ENCODE assay signal across 1 cellular context in the genomic region with DNA sequence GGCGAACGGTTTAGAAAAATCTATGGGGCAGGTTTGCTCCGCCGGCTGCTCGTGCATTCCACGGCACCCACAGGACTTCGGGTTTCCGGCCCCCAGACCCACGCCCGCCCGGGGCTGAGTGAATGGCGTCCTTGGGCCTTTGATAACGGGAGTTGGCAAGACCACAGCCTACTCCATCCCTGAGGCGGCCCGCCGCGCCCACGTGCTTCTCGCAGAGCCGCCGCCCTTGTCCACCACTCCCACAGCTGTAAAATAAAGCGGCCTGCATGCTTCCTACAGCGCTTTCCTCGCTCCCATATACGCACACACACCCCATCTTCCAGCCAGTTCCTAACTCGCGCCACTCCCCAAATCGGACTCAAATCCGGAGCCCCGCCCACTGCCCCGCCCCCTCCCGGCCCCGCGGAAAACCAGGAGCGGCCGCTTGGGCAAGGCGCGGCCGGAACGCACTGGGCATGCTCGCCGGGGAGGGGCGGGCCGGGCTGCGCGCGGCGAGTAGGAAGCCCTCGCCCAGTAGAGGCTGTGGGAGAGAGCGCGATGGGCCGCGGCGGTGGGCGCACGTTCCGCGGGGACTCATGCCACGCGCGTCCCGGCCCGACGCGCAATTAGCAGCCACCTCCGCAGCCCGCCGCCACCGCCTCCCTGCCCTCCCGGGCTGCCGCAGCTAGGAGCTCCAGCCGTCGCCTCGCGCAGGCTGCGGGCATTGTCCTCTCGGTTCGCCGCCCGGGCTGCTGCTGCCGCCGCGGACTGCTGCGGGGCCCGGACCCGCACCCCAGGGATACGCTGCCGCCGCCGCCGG.
TF ChIP-seq lines count a peak whose summit lies in the region.

A gene (plus strand): TSS at position 513 of the 799 bp plus-strand sequence. CDS start 468 bp downstream, outside the sequence.

TF ChIP-seq in GM12878, 131 proteins besides CTCF, POLR2A, EP300 and RAD21 (continued from another document):
- TF ChIP-seq MTA3 (IDR thresholded peaks at IDR 0.05; ENCODE audit: borderline replicate concordance, low read length) (no peak), MYB (IDR thresholded peaks at IDR 0.05; ENCODE audit: borderline replicate concordance, low read depth, low read length) (no peak), KLF5 (IDR thresholded peaks at IDR 0.05; ENCODE audit: partially characterized antibody) (peak; percentile 69), ASH2L (IDR thresholded peaks at IDR 0.05; ENCODE audit: borderline replicate concordance, low read depth) (no peak; the same call in 1 of the 2 replicates), IKZF1 (conservative IDR thresholded peaks at IDR 0.05) (peak; percentile 95), ZNF207 (IDR thresholded peaks at IDR 0.05; ENCODE audit: borderline replicate concordance) (0 out of 2 replicates have a peak, but pooled peaks have one; percentile 47), PML (IDR thresholded peaks at IDR 0.05; ENCODE audit: low read length) (no peak), HDAC2 (IDR thresholded peaks at IDR 0.05) (no peak), ATF7 (IDR thresholded peaks at IDR 0.05; ENCODE audit: low read depth) (no peak)
- TF ChIP-seq, protein P1, sequence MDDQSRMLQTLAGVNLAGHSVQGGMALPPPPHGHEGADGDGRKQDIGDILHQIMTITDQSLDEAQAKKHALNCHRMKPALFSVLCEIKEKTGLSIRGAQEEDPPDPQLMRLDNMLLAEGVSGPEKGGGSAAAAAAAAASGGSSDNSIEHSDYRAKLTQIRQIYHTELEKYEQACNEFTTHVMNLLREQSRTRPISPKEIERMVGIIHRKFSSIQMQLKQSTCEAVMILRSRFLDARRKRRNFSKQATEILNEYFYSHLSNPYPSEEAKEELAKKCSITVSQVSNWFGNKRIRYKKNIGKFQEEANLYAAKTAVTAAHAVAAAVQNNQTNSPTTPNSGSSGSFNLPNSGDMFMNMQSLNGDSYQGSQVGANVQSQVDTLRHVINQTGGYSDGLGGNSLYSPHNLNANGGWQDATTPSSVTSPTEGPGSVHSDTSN (IDR thresholded peaks at IDR 0.05; ENCODE audit: insufficient replicate concordance, low read depth, low read length): no peak
- TF ChIP-seq, protein P2, sequence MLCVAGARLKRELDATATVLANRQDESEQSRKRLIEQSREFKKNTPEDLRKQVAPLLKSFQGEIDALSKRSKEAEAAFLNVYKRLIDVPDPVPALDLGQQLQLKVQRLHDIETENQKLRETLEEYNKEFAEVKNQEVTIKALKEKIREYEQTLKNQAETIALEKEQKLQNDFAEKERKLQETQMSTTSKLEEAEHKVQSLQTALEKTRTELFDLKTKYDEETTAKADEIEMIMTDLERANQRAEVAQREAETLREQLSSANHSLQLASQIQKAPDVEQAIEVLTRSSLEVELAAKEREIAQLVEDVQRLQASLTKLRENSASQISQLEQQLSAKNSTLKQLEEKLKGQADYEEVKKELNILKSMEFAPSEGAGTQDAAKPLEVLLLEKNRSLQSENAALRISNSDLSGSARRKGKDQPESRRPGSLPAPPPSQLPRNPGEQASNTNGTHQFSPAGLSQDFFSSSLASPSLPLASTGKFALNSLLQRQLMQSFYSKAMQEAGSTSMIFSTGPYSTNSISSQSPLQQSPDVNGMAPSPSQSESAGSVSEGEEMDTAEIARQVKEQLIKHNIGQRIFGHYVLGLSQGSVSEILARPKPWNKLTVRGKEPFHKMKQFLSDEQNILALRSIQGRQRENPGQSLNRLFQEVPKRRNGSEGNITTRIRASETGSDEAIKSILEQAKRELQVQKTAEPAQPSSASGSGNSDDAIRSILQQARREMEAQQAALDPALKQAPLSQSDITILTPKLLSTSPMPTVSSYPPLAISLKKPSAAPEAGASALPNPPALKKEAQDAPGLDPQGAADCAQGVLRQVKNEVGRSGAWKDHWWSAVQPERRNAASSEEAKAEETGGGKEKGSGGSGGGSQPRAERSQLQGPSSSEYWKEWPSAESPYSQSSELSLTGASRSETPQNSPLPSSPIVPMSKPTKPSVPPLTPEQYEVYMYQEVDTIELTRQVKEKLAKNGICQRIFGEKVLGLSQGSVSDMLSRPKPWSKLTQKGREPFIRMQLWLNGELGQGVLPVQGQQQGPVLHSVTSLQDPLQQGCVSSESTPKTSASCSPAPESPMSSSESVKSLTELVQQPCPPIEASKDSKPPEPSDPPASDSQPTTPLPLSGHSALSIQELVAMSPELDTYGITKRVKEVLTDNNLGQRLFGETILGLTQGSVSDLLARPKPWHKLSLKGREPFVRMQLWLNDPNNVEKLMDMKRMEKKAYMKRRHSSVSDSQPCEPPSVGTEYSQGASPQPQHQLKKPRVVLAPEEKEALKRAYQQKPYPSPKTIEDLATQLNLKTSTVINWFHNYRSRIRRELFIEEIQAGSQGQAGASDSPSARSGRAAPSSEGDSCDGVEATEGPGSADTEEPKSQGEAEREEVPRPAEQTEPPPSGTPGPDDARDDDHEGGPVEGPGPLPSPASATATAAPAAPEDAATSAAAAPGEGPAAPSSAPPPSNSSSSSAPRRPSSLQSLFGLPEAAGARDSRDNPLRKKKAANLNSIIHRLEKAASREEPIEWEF (IDR thresholded peaks at IDR 0.05; ENCODE audit: insufficient replicate concordance, low read depth, low read length): no peak
- TF ChIP-seq, protein P3, sequence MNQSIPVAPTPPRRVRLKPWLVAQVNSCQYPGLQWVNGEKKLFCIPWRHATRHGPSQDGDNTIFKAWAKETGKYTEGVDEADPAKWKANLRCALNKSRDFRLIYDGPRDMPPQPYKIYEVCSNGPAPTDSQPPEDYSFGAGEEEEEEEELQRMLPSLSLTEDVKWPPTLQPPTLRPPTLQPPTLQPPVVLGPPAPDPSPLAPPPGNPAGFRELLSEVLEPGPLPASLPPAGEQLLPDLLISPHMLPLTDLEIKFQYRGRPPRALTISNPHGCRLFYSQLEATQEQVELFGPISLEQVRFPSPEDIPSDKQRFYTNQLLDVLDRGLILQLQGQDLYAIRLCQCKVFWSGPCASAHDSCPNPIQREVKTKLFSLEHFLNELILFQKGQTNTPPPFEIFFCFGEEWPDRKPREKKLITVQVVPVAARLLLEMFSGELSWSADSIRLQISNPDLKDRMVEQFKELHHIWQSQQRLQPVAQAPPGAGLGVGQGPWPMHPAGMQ (IDR thresholded peaks at IDR 0.05; ENCODE audit: borderline replicate concordance): no peak
